8 cellular contexts compared by ENCODE assay signal in genomic region chr17:72119963-72120877, GRCh38. TPM values are rescaled to one million over a fixed set of nuclear protein-coding genes. Genes with fewer than 3 reads are reported as not detected.
DNase-seq lines count a peak whose midpoint lies in the region; ATAC-seq and TF ChIP-seq lines count a peak whose summit lies in the region.

No MANE protein-coding gene starts in this region.

- H3K4me3 Mint-ChIP-seq in stimulated activated effector memory CD8-positive, alpha-beta T cell treated with anti-CD3 and anti-CD28 coated beads, Interleukin-12 subunit alpha, Interleukin-12 subunit beta, amount 100 ng/mL, for 72 hours = no peak overlapping the region

- no peaks in the 10 kb centered on the region for H3K9me3 Mint-ChIP-seq in stimulated activated effector memory CD8-positive, alpha-beta T cell treated with anti-CD3 and anti-CD28 coated beads, Interleukin-12 subunit alpha, Interleukin-12 subunit beta, amount 100 ng/mL, for 72 hours

- no peak overlapping the region for H3K27ac Mint-ChIP-seq in stimulated activated effector memory CD8-positive, alpha-beta T cell treated with anti-CD3 and anti-CD28 coated beads, Interleukin-12 subunit alpha, Interleukin-12 subunit beta, amount 100 ng/mL, for 72 hours

- peak; percentile 28 for DNase-seq in G401 (ENCODE audit: low spot score)
- DNase-seq in amygdala (lab: John Stamatoyannopoulos, UW) = peak in 33 of 56 donors; percentile 51 to 87 (median 73)
- DNase-seq in hypothalamus (lab: John Stamatoyannopoulos, UW) = peak in 38 of 51 donors; percentile 33 to 87 (median 64)
- DNase-seq in stimulated activated effector memory CD8-positive, alpha-beta T cell treated with anti-CD3 and anti-CD28 coated beads, Interleukin-12 subunit alpha, Interleukin-12 subunit beta, amount 100 ng/mL, for 72 hours (ENCODE audit: low spot score in 2 of 2) = no peak
- DNase-seq in NCI-H226 = no peak
- DNase-seq in KBM-7 = no peak

- no peak for TF ChIP-seq RAD21 in Ishikawa (IDR thresholded peaks at IDR 0.05; ENCODE audit: low read depth)

- H3K4me3 ChIP-seq in skin epidermis = peak overlapping the region; percentile 1 to 69 (median 45)

- H3K4me1 Mint-ChIP-seq in stimulated activated effector memory CD8-positive, alpha-beta T cell treated with anti-CD3 and anti-CD28 coated beads, Interleukin-12 subunit alpha, Interleukin-12 subunit beta, amount 100 ng/mL, for 72 hours = peaks cover 6% of the 10 kb centered on the region

- H3K27ac ChIP-seq in skin epidermis = peak overlapping the region in 17 of 21 experiments; percentile 1 to 82 (median 55)

- TF ChIP-seq EP300 in Ishikawa (IDR thresholded peaks at IDR 0.05; ENCODE audit: borderline replicate concordance) = no peak

- in situ Hi-C loops in G401 (cut with HindIII; ENCODE audit: low sequenced_read_pairs) = no loop called here
- in situ Hi-C loops in KBM-7 (cut with MboI; ENCODE audit: low pct_unique_long_range_greater_than_20kb, low sequenced_read_pairs) = no loop called here

- ATAC-seq in stimulated activated effector memory CD8-positive, alpha-beta T cell treated with anti-CD3 and anti-CD28 coated beads, Interleukin-12 subunit alpha, Interleukin-12 subunit beta, amount 100 ng/mL, for 72 hours = no peak

- H3K36me3 Mint-ChIP-seq in stimulated activated effector memory CD8-positive, alpha-beta T cell treated with anti-CD3 and anti-CD28 coated beads, Interleukin-12 subunit alpha, Interleukin-12 subunit beta, amount 100 ng/mL, for 72 hours = peaks cover 6% of the 10 kb centered on the region

TF ChIP-seq in Ishikawa, 13 proteins besides CTCF, POLR2A, EP300 and RAD21:
- TF ChIP-seq TCF12 (IDR thresholded peaks at IDR 0.05; ENCODE audit: low read depth) = peak; percentile 27; the same call in 1 of the 2 replicates
- TF ChIP-seq, protein P1, sequence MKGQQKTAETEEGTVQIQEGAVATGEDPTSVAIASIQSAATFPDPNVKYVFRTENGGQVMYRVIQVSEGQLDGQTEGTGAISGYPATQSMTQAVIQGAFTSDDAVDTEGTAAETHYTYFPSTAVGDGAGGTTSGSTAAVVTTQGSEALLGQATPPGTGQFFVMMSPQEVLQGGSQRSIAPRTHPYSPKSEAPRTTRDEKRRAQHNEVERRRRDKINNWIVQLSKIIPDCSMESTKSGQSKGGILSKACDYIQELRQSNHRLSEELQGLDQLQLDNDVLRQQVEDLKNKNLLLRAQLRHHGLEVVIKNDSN (IDR thresholded peaks at IDR 0.05) = no peak; the same call in 1 of the 2 replicates
- no peak for TF ChIP-seq EGR1 (IDR thresholded peaks at IDR 0.05)
- no peak for TF ChIP-seq CEBPB (IDR thresholded peaks at IDR 0.05)
- no peak for TF ChIP-seq REST (IDR thresholded peaks at IDR 0.05; ENCODE audit: low read depth)
- TF ChIP-seq FOXM1 (IDR thresholded peaks at IDR 0.05; ENCODE audit: borderline replicate concordance, low read depth) = no peak
- no peak for TF ChIP-seq NFIC (IDR thresholded peaks at IDR 0.05)
- TF ChIP-seq, protein P2, sequence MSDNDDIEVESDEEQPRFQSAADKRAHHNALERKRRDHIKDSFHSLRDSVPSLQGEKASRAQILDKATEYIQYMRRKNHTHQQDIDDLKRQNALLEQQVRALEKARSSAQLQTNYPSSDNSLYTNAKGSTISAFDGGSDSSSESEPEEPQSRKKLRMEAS (IDR thresholded peaks at IDR 0.05) = peak; percentile 84
- TF ChIP-seq CREB1 (IDR thresholded peaks at IDR 0.05; ENCODE audit: low read depth) = no peak
- TF ChIP-seq TEAD4 (IDR thresholded peaks at IDR 0.05) = peak; percentile 3; the same call in 1 of the 2 replicates
- peak; percentile 85; the same call in 1 of the 2 replicates for TF ChIP-seq ZBTB7A (IDR thresholded peaks at IDR 0.05; ENCODE audit: low read depth)
- TF ChIP-seq TAF1 (IDR thresholded peaks at IDR 0.05; ENCODE audit: low read depth) = peak; percentile 29; the same call in 1 of the 2 replicates
- TF ChIP-seq YY1 (IDR thresholded peaks at IDR 0.05; ENCODE audit: low read depth) = 0 out of 2 replicates have a peak, but pooled peaks have one; percentile 35

RNA-seq across cellular contexts. Expression of gene SOX9, which starts 0.6 kb away (rescaled TPM):
- not detected in 2 replicates for total RNA-seq in G401 (2014; rRNA removed; shearing (Covaris generic))

Comparison
In these comparisons a context has a peak if more than half of its experiments do, and no peak if none do; other contexts are left out.
1. DNase-seq: peak in G401 (single experiment), amygdala (33 of 56) and hypothalamus (38 of 51); none in stimulated activated effector memory CD8-positive, alpha-beta T cell treated with anti-CD3 and anti-CD28 coated beads, Interleukin-12 subunit alpha, Interleukin-12 subunit beta, amount 100 ng/mL, for 72 hours (0 of 2), NCI-H226 (single experiment) and KBM-7 (single experiment).